Comparison of ENCODE assay signal across 6 cellular contexts in the genomic region with DNA sequence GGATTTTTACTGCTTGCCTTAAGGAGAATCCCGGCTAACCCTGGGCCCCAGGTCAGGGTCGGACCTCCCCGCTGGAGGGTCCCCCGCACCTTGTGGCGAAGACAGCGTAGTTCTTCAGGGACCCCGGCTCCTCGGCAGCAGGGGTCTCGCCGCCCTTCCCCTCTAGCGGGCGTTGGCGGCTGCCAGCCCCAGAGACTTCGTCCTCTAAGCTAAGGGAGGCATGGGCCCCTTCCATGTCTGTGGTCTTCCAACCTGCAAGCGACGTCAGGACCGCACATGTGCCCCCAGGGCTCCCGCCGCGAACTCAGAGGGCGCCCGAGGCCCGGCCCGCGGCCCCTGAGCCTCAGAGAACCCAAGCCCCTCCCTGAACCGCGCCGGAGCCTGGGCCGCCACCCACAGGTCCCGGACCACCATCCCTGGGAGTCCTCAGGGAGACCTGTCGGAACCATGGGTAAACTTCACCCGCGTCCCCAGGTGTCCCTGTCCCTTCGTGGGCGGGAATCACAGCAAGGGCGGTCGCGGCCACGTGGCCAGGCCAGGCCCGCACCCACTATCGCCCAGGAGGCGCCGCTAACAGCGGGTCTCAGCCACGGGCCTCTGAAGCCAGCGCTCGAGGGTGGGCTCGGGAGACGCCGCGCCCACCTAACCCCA. TPM values are rescaled to one million over a fixed set of nuclear protein-coding genes. Genes with fewer than 3 reads are reported as not detected.
DNase-seq lines count a peak whose midpoint lies in the region; TF ChIP-seq lines count a peak whose summit lies in the region.

No MANE protein-coding gene starts in this region.

- no peak overlapping the region for H4K91ac ChIP-seq in neuronal stem cell (ENCODE audit: low read depth, low read length, poor library complexity)

- H3K9ac ChIP-seq in mammary epithelial cell (ENCODE audit: insufficient read depth, low read length) (no peak overlapping the region), neuronal stem cell (ENCODE audit: low read depth, low read length, poor library complexity) (peak overlapping the region; percentile 67)

- H3K4me1 ChIP-seq in mammary epithelial cell (ENCODE audit: insufficient read depth, low read length) (peaks cover 30% of the 10 kb centered on the region), neuronal stem cell (ENCODE audit: control insufficient read depth in 2 of 2, insufficient read depth in 1 of 2, low read depth in 1 of 2, low read length in 2 of 2) (peaks cover 7% of the 10 kb centered on the region in 2 donors)

- H2BK15ac ChIP-seq in neuronal stem cell (ENCODE audit: low read length) = no peak overlapping the region

- H3K36me3 ChIP-seq in mammary epithelial cell (ENCODE audit: insufficient read depth, low read length) (no peaks in the 10 kb centered on the region), neuronal stem cell (replicated peaks in 1 of 2; ENCODE audit: control insufficient read depth in 2 of 2, insufficient read depth in 2 of 2, low read length in 2 of 2) (peaks cover 2 to 47% of the 10 kb centered on the region in 2 donors)

- H4K8ac ChIP-seq in neuronal stem cell (ENCODE audit: low read depth, low read length) = no peak overlapping the region

- TF ChIP-seq CTCF in GM12865 (IDR thresholded peaks at IDR 0.05; ENCODE audit: insufficient read depth, low read depth, low read length, missing control alignments) (no peak), mammary epithelial cell (conservative IDR thresholded peaks at IDR 0.05 in 1 of 2, IDR thresholded peaks at IDR 0.05 in 1 of 2; ENCODE audit: extremely low read depth in 1 of 2, insufficient read depth in 1 of 2, low read depth in 1 of 2, low read length in 2 of 2) (no peak)

- H3K14ac ChIP-seq in neuronal stem cell (ENCODE audit: low read length) = no peak overlapping the region

- no peak for DNase-seq in GM12865 (ENCODE audit: low read depth)
- DNase-seq in mammary epithelial cell = no peak
- no peak for DNase-seq in neuronal stem cell (ENCODE audit: low spot score)
- no peak for DNase-seq in stimulated activated CD4-positive, alpha-beta T cell treated with anti-CD3 and anti-CD28 coated beads, Interleukin-4, amount 100 ng/mL, for 24 hours
- no peak for DNase-seq in DMS 273 (lab: John Stamatoyannopoulos, UW; ENCODE audit: unreplicated experiment)
- DNase-seq in epidermal melanocyte (ENCODE audit: insufficient read length, low spot score) = no peak

- H4K20me1 ChIP-seq in mammary epithelial cell (ENCODE audit: insufficient read depth, low read length) = no peaks in the 10 kb centered on the region

- H2AK5ac ChIP-seq in neuronal stem cell (ENCODE audit: low read depth, low read length) = peak overlapping the region; percentile 23

- peak overlapping the region; percentile 30 for H3K18ac ChIP-seq in neuronal stem cell (ENCODE audit: low read length)

- H2BK12ac ChIP-seq in neuronal stem cell (ENCODE audit: low read length) = no peak overlapping the region

- no peak overlapping the region for H3K23ac ChIP-seq in neuronal stem cell (ENCODE audit: low read depth, low read length, poor library complexity)

- dilution Hi-C loops in mammary epithelial cell (cut with HindIII; ENCODE audit: low sequenced_read_pairs) = no loop called here

- in situ Hi-C loops in mammary epithelial cell (cut with MboI; ENCODE audit: low sequenced_read_pairs in 2 of 2) = no loop called here

- H3K4me2 ChIP-seq in mammary epithelial cell (ENCODE audit: insufficient read depth, low read depth, low read length) (peak overlapping the region; percentile 93), neuronal stem cell (ENCODE audit: insufficient read depth, low read length, poor library complexity, severe bottlenecking) (peak overlapping the region; percentile 65)

- CTCF ChIA-PET in mammary epithelial cell (lab: Charles Lee; ENCODE audit: low non-redundant PET) = no interaction called here

- H3K27ac ChIP-seq in mammary epithelial cell (ENCODE audit: insufficient read depth, low read depth, low read length) (no peak overlapping the region), neuronal stem cell (replicated peaks; ENCODE audit: low read length) (no peak overlapping the region)

- H2BK5ac ChIP-seq in neuronal stem cell (ENCODE audit: low read length) = no peak overlapping the region

- 63% methylated on average over 15 of the region's 51 CpGs for WGBS in mammary epithelial cell (ENCODE audit: low coverage, missing lambda C conversion rate)
- WGBS in neuronal stem cell (ENCODE audit: extremely low coverage in 2 of 2, insufficient read length in 2 of 2, insufficient replicate concordance in 1 of 2), 2 donors = no CpG with 5 or more reads among the region's 51 CpGs

- no peak overlapping the region for H3K4ac ChIP-seq in neuronal stem cell (ENCODE audit: low read length)

- H3K27me3 ChIP-seq in mammary epithelial cell (ENCODE audit: insufficient read depth, low read length) = no peaks in the 10 kb centered on the region
- peaks cover 0 to 11% (median 0%) of the 10 kb centered on the region in 3 experiments for H3K27me3 ChIP-seq in neuronal stem cell (ENCODE audit: control insufficient read depth in 3 of 3, insufficient read depth in 3 of 3, low read depth in 1 of 3, low read length in 3 of 3)

- H3K9me3 ChIP-seq in mammary epithelial cell (replicated peaks; ENCODE audit: insufficient read depth, low read length) = no peaks in the 10 kb centered on the region
- H3K9me3 ChIP-seq in neuronal stem cell (replicated peaks in 1 of 2; ENCODE audit: control insufficient read depth in 2 of 2, insufficient read depth in 1 of 2, low read depth in 1 of 2, low read length in 2 of 2) = no peaks in the 10 kb centered on the region

- peaks cover 11% of the 10 kb centered on the region for H3K79me1 ChIP-seq in neuronal stem cell (ENCODE audit: low read depth, low read length)

- H2AFZ ChIP-seq in mammary epithelial cell (ENCODE audit: low read depth, low read length) (peak overlapping the region; percentile 58), neuronal stem cell (ENCODE audit: low read length) (no peak overlapping the region)

- intact Hi-C loops in mammary epithelial cell (cut with micrococcal nuclease) = no loop called here

- BruUV-seq in mammary epithelial cell (replicated peaks; lab: Mats Ljungman, UMichigan) = no TSS peak

- peaks cover 29% of the 10 kb centered on the region for H3K79me2 ChIP-seq in mammary epithelial cell (ENCODE audit: insufficient read depth, low read length)

- no peak overlapping the region for H2BK120ac ChIP-seq in neuronal stem cell (ENCODE audit: low read depth, low read length)

- H3K4me3 ChIP-seq in GM12865 (ENCODE audit: low read depth, low read length) (peak overlapping the region; percentile 49), mammary epithelial cell (replicated peaks in 1 of 3; ENCODE audit: insufficient read depth in 1 of 3, low read depth in 2 of 3, low read length in 3 of 3) (peak overlapping the region; percentile 25 to 44 (median 33)), neuronal stem cell (ENCODE audit: low read length in 2 of 2) (no peak overlapping the region)

RNA-seq across cellular contexts. Expression of a gene that starts 0.6 kb away (rescaled TPM):
- 10 to 100 TPM in 1 of 2 donors, 1 to 10 TPM in 1; 7.7 to 11.7 TPM for total RNA-seq in mammary epithelial cell
- polyA plus RNA-seq in mammary epithelial cell = 4.1 TPM
- polyA minus RNA-seq in mammary epithelial cell = 5.7 TPM
- 4.1 TPM for polyA plus RNA-seq in neuronal stem cell (2013, experiment 1 of 2)
- 4.3 TPM for polyA plus RNA-seq in neuronal stem cell (2013, experiment 2 of 2)

RNA-seq across cellular contexts. Expression of a gene that starts 2.9 kb away (rescaled TPM):
- 1 to 10 TPM; 2.8 to 3.2 TPM for total RNA-seq in mammary epithelial cell
- polyA plus RNA-seq in mammary epithelial cell = 2.6 TPM
- polyA minus RNA-seq in mammary epithelial cell = 0.62 TPM
- 3.8 TPM for polyA plus RNA-seq in neuronal stem cell (2013, experiment 1 of 2)
- polyA plus RNA-seq in neuronal stem cell (2013, experiment 2 of 2) = 3.2 TPM

RNA-seq across cellular contexts. Expression of a gene that starts 11.1 kb away (rescaled TPM):
- 10 to 100 TPM; 12.5 to 40.6 TPM for total RNA-seq in mammary epithelial cell
- 12.8 TPM for polyA plus RNA-seq in mammary epithelial cell
- 42.5 TPM for polyA minus RNA-seq in mammary epithelial cell
- polyA plus RNA-seq in neuronal stem cell (2013, experiment 1 of 2) = 15.2 TPM
- polyA plus RNA-seq in neuronal stem cell (2013, experiment 2 of 2) = 15.3 TPM

RNA-seq across cellular contexts. Expression of a gene that starts 29.3 kb away (rescaled TPM):
- total RNA-seq in mammary epithelial cell = 10 to 100 TPM; 16.0 to 27.7 TPM
- 8.9 TPM for polyA plus RNA-seq in mammary epithelial cell
- polyA minus RNA-seq in mammary epithelial cell = 4.7 TPM
- 24.5 TPM for polyA plus RNA-seq in neuronal stem cell (2013, experiment 1 of 2)
- 23.9 TPM for polyA plus RNA-seq in neuronal stem cell (2013, experiment 2 of 2)

Comparison
In these comparisons a context has a peak if more than half of its experiments do, and no peak if none do; other contexts are left out.
1. H3K4me3 ChIP-seq: peak in GM12865 (single experiment) and mammary epithelial cell (3 of 3); none in neuronal stem cell (0 of 2).